ENCODE assay signal across 8 cellular contexts in the genomic region with DNA sequence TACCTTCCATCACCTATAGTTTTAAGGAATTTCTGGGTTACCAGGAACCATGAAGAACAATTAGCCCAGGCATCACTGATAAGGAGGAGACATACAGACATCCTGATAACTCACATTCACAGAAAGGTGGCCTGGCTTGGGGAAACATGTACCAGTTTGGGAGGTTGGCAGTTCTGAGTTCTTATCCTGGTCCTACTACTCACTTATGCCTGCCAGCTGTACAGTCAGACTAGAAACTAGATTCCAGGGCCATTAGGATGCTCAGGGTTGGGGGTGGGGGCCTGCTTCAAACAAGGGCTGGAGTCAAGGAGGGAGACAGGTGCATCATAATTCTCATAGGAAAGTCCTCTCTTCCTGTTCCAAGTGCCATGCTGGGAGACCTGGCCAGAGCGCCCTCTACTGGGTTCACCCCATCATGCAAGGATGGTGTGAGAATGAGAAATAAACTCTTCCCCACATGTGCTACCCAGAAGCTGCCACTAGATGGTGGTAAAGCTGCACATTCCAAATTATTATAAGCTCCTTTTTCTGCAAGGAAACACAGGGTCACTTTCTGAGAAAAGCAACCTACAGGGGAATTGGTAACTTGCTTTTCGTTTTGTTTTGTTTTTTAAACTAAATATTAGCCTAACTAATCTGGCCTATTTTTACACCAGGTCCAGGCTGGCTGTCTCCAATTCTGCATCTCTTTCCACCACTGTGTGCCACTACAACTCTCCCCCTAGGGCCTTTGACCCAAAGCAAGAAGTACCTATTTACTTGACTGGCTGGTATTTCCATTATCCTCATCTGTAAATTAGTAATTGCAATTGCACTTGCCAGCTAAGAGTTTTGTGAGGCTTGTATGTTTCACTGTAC. TPM values are rescaled to one million over a fixed set of nuclear protein-coding genes. Genes with fewer than 3 reads are reported as not detected.
DNase-seq lines count a peak whose midpoint lies in the region; ATAC-seq and TF ChIP-seq lines count a peak whose summit lies in the region.

No MANE protein-coding gene starts in this region.

- no peaks in the 10 kb centered on the region for H4K20me1 ChIP-seq in MM.1S (ENCODE audit: insufficient read depth, low read length)

- H3K9me3 Mint-ChIP-seq in activated naive CD8-positive, alpha-beta T cell treated with anti-CD3 and anti-CD28 coated beads, Interleukin-2, amount 50 U/mL, for 24 hours, result no peaks in the 10 kb centered on the region

- intact Hi-C loops in left ventricle myocardium superior (cut with micrococcal nuclease), result no loop called here
- intact Hi-C loops in gastrocnemius medialis (cut with DNase I; ENCODE audit: low total_unique reads), result no loop called here

- no peak overlapping the region for H2AFZ ChIP-seq in MM.1S (ENCODE audit: low read length)

- TF ChIP-seq CTCF in MM.1S (IDR thresholded peaks at IDR 0.05; ENCODE audit: low read length) (peak; percentile 77), gastrocnemius medialis (IDR thresholded peaks at IDR 0.05 in 4 of 5, conservative IDR thresholded peaks at IDR 0.05 in 1 of 5) (peak; percentile 26 to 63 (median 48))

- H3K9me3 ChIP-seq in MM.1S (replicated peaks; ENCODE audit: insufficient read depth, low read length), result no peaks in the 10 kb centered on the region
- no peaks in the 10 kb centered on the region for H3K9me3 ChIP-seq in gastrocnemius medialis

- H3F3A ChIP-seq in MM.1S (ENCODE audit: insufficient read depth, low read length), result 0 out of 2 replicates have a peak, but pooled peaks cover 3% of the 10 kb centered on the region

- no peak overlapping the region for H3K4me2 ChIP-seq in MM.1S (ENCODE audit: low read depth, low read length)

- DNase-seq in ELR (ENCODE audit: low read depth) (peak; percentile 81), MM.1S (peak; percentile 23), SKM-1 (lab: John Stamatoyannopoulos, UW; ENCODE audit: unreplicated experiment) (peak; percentile 12), left ventricle myocardium superior (peak; percentile 44), gastrocnemius medialis (peak in 1 of 2 donors; percentile 19)
- DNase-seq in activated naive CD8-positive, alpha-beta T cell treated with anti-CD3 and anti-CD28 coated beads, Interleukin-2, amount 50 U/mL, for 24 hours, result peak; percentile 74

- no peak for TF ChIP-seq POLR2A in gastrocnemius medialis (IDR thresholded peaks at IDR 0.05)

- peak; percentile 30 for ATAC-seq in activated naive CD8-positive, alpha-beta T cell treated with anti-CD3 and anti-CD28 coated beads, Interleukin-2, amount 50 U/mL, for 24 hours
- ATAC-seq in left ventricle myocardium superior (peak; percentile 50), gastrocnemius medialis (peak in 1 of 2 donors; percentile 55), GM18909 (IDR thresholded peaks at IDR 0.05; ENCODE audit: poor library complexity, unreplicated experiment) (no peak), GM21390 (IDR thresholded peaks at IDR 0.05; ENCODE audit: unreplicated experiment) (no peak)

- in situ Hi-C loops in gastrocnemius medialis (cut with MboI; ENCODE audit: low sequenced_read_pairs in 4 of 4), result no loop called here

- H3K27ac Mint-ChIP-seq in activated naive CD8-positive, alpha-beta T cell treated with anti-CD3 and anti-CD28 coated beads, Interleukin-2, amount 50 U/mL, for 24 hours, result no peak overlapping the region

- H3K9ac ChIP-seq in MM.1S (ENCODE audit: low read length), result no peak overlapping the region

- H3K27me3 Mint-ChIP-seq in activated naive CD8-positive, alpha-beta T cell treated with anti-CD3 and anti-CD28 coated beads, Interleukin-2, amount 50 U/mL, for 24 hours, result no peaks in the 10 kb centered on the region

- H3K4me1 ChIP-seq in MM.1S (ENCODE audit: low read length) (peaks cover 10% of the 10 kb centered on the region), gastrocnemius medialis (no peaks in the 10 kb centered on the region)

- no peak overlapping the region for H3K4me3 Mint-ChIP-seq in activated naive CD8-positive, alpha-beta T cell treated with anti-CD3 and anti-CD28 coated beads, Interleukin-2, amount 50 U/mL, for 24 hours

- H3K79me2 ChIP-seq in MM.1S (ENCODE audit: low read length), result no peaks in the 10 kb centered on the region

- H3K27me3 ChIP-seq in MM.1S (replicated peaks; ENCODE audit: insufficient read depth, low read length) (no peaks in the 10 kb centered on the region), gastrocnemius medialis (no peaks in the 10 kb centered on the region)

- H3K27ac ChIP-seq in MM.1S (ENCODE audit: low read length) (no peak overlapping the region), gastrocnemius medialis (no peak overlapping the region)

- H3K4me3 ChIP-seq in MM.1S (ENCODE audit: low read length), result no peak overlapping the region
- H3K4me3 ChIP-seq in gastrocnemius medialis, result no peak overlapping the region

- H3K4me1 Mint-ChIP-seq in activated naive CD8-positive, alpha-beta T cell treated with anti-CD3 and anti-CD28 coated beads, Interleukin-2, amount 50 U/mL, for 24 hours, result peaks cover 19% of the 10 kb centered on the region

- peaks cover 83% of the 10 kb centered on the region for H3K36me3 Mint-ChIP-seq in activated naive CD8-positive, alpha-beta T cell treated with anti-CD3 and anti-CD28 coated beads, Interleukin-2, amount 50 U/mL, for 24 hours (ENCODE audit: low read depth)

- H3K36me3 ChIP-seq in MM.1S (replicated peaks; ENCODE audit: insufficient read depth, low read length), result no peaks in the 10 kb centered on the region
- no peaks in the 10 kb centered on the region for H3K36me3 ChIP-seq in gastrocnemius medialis

- no peaks in the 10 kb centered on the region for H3K9me2 ChIP-seq in MM.1S (replicated peaks; ENCODE audit: insufficient read depth, low read length)

RNA-seq across cellular contexts. Expression of a gene that starts 14.5 kb away (rescaled TPM):
- total RNA-seq in left ventricle myocardium superior, result 8.0 TPM
- 1 to 10 TPM; 1.7 to 5.2 (median 2.5) TPM for total RNA-seq in gastrocnemius medialis

RNA-seq across cellular contexts. Expression of a gene that starts 54.5 kb away (rescaled TPM):
- total RNA-seq in left ventricle myocardium superior (6.2 TPM), gastrocnemius medialis (1 to 10 TPM; 1.4 to 5.3 (median 4.2) TPM)

Comparison
In these comparisons a context has a peak if more than half of its experiments do, and no peak if none do; other contexts are left out.
1. ATAC-seq: peak in activated naive CD8-positive, alpha-beta T cell treated with anti-CD3 and anti-CD28 coated beads, Interleukin-2, amount 50 U/mL, for 24 hours (single experiment) and left ventricle myocardium superior (single experiment); none in GM18909 (single experiment) and GM21390 (single experiment).